ENCODE assay signal across 11 cellular contexts in the genomic region with DNA sequence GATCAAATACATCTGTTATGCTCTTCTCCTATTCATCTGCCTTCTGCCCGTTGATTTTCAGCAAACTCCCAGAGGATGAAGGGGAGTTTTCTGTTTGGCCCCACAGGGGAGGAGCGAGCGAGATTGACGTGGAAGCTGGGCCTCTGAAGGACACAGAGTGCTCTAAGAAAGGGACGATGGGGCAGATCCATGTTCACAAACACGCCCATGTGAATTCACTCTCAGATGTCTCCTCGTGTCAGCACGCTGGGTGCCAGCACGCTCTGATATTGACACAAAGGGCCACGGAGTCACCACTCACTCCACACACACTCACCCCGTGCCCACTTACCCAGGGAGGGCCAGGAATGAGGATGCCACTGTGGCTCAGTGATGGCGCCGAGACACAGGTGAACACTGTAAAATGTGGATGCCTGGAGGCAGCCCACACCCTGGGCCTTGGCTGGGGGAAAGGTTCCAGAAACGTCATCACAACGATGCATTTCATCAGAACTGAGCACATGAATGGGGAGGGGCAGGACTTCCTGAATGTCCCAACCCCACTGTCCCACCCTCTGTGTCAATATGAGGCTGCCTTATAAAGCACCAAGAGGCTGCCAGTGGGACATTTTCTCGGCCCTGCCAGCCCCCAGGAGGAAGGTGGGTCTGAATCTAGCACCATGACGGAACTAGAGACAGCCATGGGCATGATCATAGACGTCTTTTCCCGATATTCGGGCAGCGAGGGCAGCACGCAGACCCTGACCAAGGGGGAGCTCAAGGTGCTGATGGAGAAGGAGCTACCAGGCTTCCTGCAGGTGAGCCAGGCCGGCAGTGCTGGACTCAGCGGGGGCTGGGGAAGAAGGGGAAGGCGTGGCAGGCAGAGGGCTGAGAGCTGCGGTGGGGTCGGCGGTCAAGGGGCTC. TPM values are rescaled to one million over a fixed set of nuclear protein-coding genes. Genes with fewer than 3 reads are reported as not detected.
DNase-seq lines count a peak whose midpoint lies in the region; ATAC-seq, FAIRE-seq and TF ChIP-seq lines count a peak whose summit lies in the region.
"Had no signal": no experiment of that assay in that cellular context is flagged by ENCODE, and none has a peak within 500 bp of the region (broad histone marks: within the 10 kb centered on the region; RNA-seq: fewer than 3 reads in every experiment).

A gene (plus strand): TSS at position 605 of the 903 bp plus-strand sequence. CDS start 55 bp downstream, at position 660.

- POLR2A ChIA-PET in AG04450 (lab: Yijun Ruan, JAX), result interaction anchor here (1.0 kb wide), 1 partner anchor 20 kb away, joined by 3 read pairs; a partner anchor contains a TSS
- POLR2A ChIA-PET in activated naive CD8-positive, alpha-beta T cell treated with anti-CD3 and anti-CD28 coated beads, Interleukin-2, amount 10 ng/mL, durations not matched to agents 7 days and 5 days (lab: Charles Lee), result interaction anchor here (0.9 to 10.6 kb wide), 3 partner anchors 11 to 18 kb away, joined by 3 to 199 read pairs (median 33); a partner anchor contains a TSS

- no peaks in the 10 kb centered on the region for H3K9me3 Mint-ChIP-seq in activated naive CD8-positive, alpha-beta T cell treated with anti-CD3 and anti-CD28 coated beads, Interleukin-2, amount 10 ng/mL, durations not matched to agents 7 days and 5 days
- no peaks in the 10 kb centered on the region for H3K9me3 Mint-ChIP-seq in mesothelial cell of epicardium

- H3K36me3 Mint-ChIP-seq in activated naive CD8-positive, alpha-beta T cell treated with anti-CD3 and anti-CD28 coated beads, Interleukin-2, amount 10 ng/mL, durations not matched to agents 7 days and 5 days, result peaks cover 6% of the 10 kb centered on the region
- H3K36me3 Mint-ChIP-seq in mesothelial cell of epicardium, result peaks cover 3% of the 10 kb centered on the region

- H3K4me3 Mint-ChIP-seq in activated naive CD8-positive, alpha-beta T cell treated with anti-CD3 and anti-CD28 coated beads, Interleukin-2, amount 10 ng/mL, durations not matched to agents 7 days and 5 days, result peak within 1 kb of the TSS; percentile 76
- no peak within 1 kb of the TSS for H3K4me3 Mint-ChIP-seq in mesothelial cell of epicardium

- no peak for ATAC-seq in activated naive CD8-positive, alpha-beta T cell treated with anti-CD3 and anti-CD28 coated beads, Interleukin-2, amount 10 ng/mL, durations not matched to agents 7 days and 5 days (ENCODE audit: low read depth)
- no peak for ATAC-seq in HG02938 (IDR thresholded peaks at IDR 0.05; ENCODE audit: unreplicated experiment)

- CTCF ChIA-PET in AG04450 (lab: Charles Lee), result interaction anchor here (1.2 kb wide), 1 partner anchor 10 kb away, joined by 3 read pairs; no protein-coding TSS in a partner anchor

- no peaks in the 10 kb centered on the region for H3K27me3 Mint-ChIP-seq in activated naive CD8-positive, alpha-beta T cell treated with anti-CD3 and anti-CD28 coated beads, Interleukin-2, amount 10 ng/mL, durations not matched to agents 7 days and 5 days
- no peaks in the 10 kb centered on the region for H3K27me3 Mint-ChIP-seq in mesothelial cell of epicardium (ENCODE audit: low read depth)

- DNase-seq in AG04450 (ENCODE audit: low read depth, low spot score) (no peak), HT-29 (ENCODE audit: low spot score) (peak; percentile 97), mesothelial cell of epicardium (ENCODE audit: low spot score in 2 of 2, unreplicated experiment in 2 of 2) (no peak), GM10266 (ENCODE audit: extremely low spot score) (no peak), HTR-8/SVneo (ENCODE audit: insufficient read length, low spot score) (no peak), amygdala (lab: John Stamatoyannopoulos, UW) (no peak)
- DNase-seq in activated naive CD8-positive, alpha-beta T cell treated with anti-CD3 and anti-CD28 coated beads, Interleukin-2, amount 10 ng/mL, durations not matched to agents 7 days and 5 days, result no peak
- DNase-seq: DMS 273 treated with DMSO at 0.1 percent for 48 hours, NCI-H1417, SHP77 treated with DMSO at 0.1 percent for 48 hours had no signal

- no peak within 1 kb of the TSS for H3K4me3 ChIP-seq in AG04450 (ENCODE audit: low read depth, low read length)

- peaks cover 66% of the 10 kb centered on the region for H3K4me1 Mint-ChIP-seq in activated naive CD8-positive, alpha-beta T cell treated with anti-CD3 and anti-CD28 coated beads, Interleukin-2, amount 10 ng/mL, durations not matched to agents 7 days and 5 days
- peaks cover 43% of the 10 kb centered on the region for H3K4me1 Mint-ChIP-seq in mesothelial cell of epicardium

- FAIRE-seq in HTR-8/SVneo (lab: Jason Lieb, UNC), result no peak

- H3K27ac Mint-ChIP-seq in activated naive CD8-positive, alpha-beta T cell treated with anti-CD3 and anti-CD28 coated beads, Interleukin-2, amount 10 ng/mL, durations not matched to agents 7 days and 5 days, result peak within 1 kb of the TSS; percentile 97
- peak within 1 kb of the TSS; percentile 96 for H3K27ac Mint-ChIP-seq in mesothelial cell of epicardium

- no peaks in the 10 kb centered on the region for H3K27me3 ChIP-seq in AG04450 (ENCODE audit: control insufficient read depth, insufficient read depth, low read length)

- no peaks in the 10 kb centered on the region; the same call in 1 of the 2 replicates for H3K9me3 ChIP-seq in AG04450 (ENCODE audit: control insufficient read depth, insufficient read depth, low read length)

- TF ChIP-seq CTCF in AG04450 (IDR thresholded peaks at IDR 0.05; ENCODE audit: low read depth, low read length), result no peak
- no peak for TF ChIP-seq CTCF in mesothelial cell of epicardium (IDR thresholded peaks at IDR 0.05; ENCODE audit: unreplicated experiment)
- TF ChIP-seq CTCF in GM10266 (IDR thresholded peaks at IDR 0.05; ENCODE audit: control insufficient read depth, insufficient read depth, low read depth, missing control alignments), result no peak

- peak within 1 kb of the TSS; percentile 43 for H3K27ac ChIP-seq in AG04450 (ENCODE audit: low read depth, low read length)

RNA-seq across cellular contexts. Expression of the gene that starts here (rescaled TPM):
- polyA plus RNA-seq in AG04450 (2011; rRNA removed), result 0.40 TPM in 1 of 2 replicates, not detected in the other
- polyA minus RNA-seq in AG04450 (2011; rRNA and poly(A)+ RNA removed), result not detected in 2 replicates
- 412 and 628 TPM in 2 replicates for total RNA-seq in HT-29 (2014; rRNA removed; shearing (Covaris generic))
- 1 to 10 TPM in 1 of 2 experiments, not detected in 1; 1.5 TPM for total RNA-seq in activated naive CD8-positive, alpha-beta T cell treated with anti-CD3 and anti-CD28 coated beads, Interleukin-2, amount 10 ng/mL, durations not matched to agents 7 days and 5 days
- 1.1 to 4.6 TPM (median 3.4 TPM) in 3 replicates for total RNA-seq in mesothelial cell of epicardium

Comparison
In these comparisons a context has a peak if more than half of its experiments do, and no peak if none do; other contexts are left out.
1. RNA of the gene that starts here (total RNA-seq): 412 to 628 TPM in HT-29; 1.5 TPM in activated naive CD8-positive, alpha-beta T cell treated with anti-CD3 and anti-CD28 coated beads, Interleukin-2, amount 10 ng/mL, durations not matched to agents 7 days and 5 days and 1.1 to 4.6 TPM in mesothelial cell of epicardium; every median in the first group is over 10 times any median in the second.